ENCODE assay signal across 10 cellular contexts in the genomic region with DNA sequence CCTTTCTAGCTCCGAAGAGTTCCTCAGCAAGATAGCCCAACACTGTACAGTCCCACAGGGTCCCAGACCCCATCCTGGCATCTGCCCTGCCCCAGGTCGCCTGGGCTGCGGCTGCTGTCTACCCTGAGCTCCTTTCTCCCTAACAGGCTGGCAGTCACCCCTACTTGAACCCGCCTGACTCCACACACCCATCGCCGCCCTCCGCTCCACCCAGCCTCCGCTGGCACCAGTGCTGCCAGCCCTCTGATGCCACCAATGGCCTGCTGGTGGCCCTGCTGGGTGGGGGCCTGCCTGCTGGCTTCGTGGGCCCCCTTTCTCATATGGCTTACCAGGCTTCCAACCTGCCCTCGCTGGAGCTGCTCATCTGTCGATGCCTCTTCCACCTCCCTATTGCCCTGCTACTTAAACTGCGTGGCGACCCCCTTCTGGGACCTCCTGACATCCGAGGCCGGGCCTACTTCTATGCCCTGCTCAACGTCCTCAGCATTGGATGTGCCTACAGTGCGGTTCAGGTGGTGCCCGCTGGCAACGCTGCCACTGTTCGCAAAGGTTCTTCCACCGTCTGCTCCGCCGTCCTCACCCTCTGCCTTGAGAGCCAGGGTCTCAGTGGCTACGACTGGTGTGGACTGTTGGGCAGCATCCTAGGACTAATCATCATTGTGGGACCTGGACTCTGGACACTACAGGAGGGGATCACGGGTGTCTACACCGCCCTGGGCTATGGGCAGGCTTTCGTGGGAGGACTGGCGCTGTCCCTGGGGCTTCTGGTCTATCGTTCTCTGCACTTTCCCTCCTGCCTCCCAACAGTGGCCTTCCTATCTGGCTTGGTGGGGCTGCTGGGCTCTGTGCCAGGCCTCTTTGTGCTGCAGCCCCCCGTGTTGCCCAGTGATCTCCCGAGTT. TPM values are rescaled to one million over a fixed set of nuclear protein-coding genes. Genes with fewer than 3 reads are reported as not detected.
DNase-seq lines count a peak whose midpoint lies in the region; ATAC-seq, FAIRE-seq and TF ChIP-seq lines count a peak whose summit lies in the region.
"Not testable (repeated sequence)": the region's sequence is repeated elsewhere in the genome, so short reads cannot be mapped to it uniquely, and the experiment has no call there.
"Had no signal": no experiment of that assay in that cellular context is flagged by ENCODE, and none has a peak within 500 bp of the region (broad histone marks: within the 10 kb centered on the region; RNA-seq: fewer than 3 reads in every experiment).

No MANE protein-coding gene starts in this region.

- intact Hi-C loops in Panc1 (cut with micrococcal nuclease; ENCODE audit: unreplicated experiment), result not testable (repeated sequence)

- H3K4me3 ChIP-seq in A549; Panc1 (ENCODE audit: low read depth in 2 of 2, low read length in 2 of 2): not testable (repeated sequence)

- not testable (repeated sequence) for H3K9me3 ChIP-seq in A549; Panc1 (ENCODE audit: control insufficient read depth, insufficient read depth, low read depth, low read length)

- H3K27ac ChIP-seq in A549, result peak overlapping the region in 1 of 2 experiments; percentile 91; a peak in 4 of 6 replicates
- H3K27ac ChIP-seq in Panc1 (ENCODE audit: low read length), result peak overlapping the region; percentile 4; the same call in 1 of the 2 replicates

- not testable (repeated sequence) for ATAC-seq in A549; Panc1; naive B cell (ENCODE audit: low read depth in 2 of 2); stimulated activated memory B cell treated with anti-CD40 and anti-IgM and Interleukin-4, amounts not matched to agents 10 μg/mL and 1 μg/mL and 100 μg/mL, for 72 hours

- not testable (repeated sequence) for DNase-seq in A549 (ENCODE audit: low read depth in 1 of 2, low spot score in 1 of 2); Panc1 (ENCODE audit: low read depth, low spot score); activated naive CD4-positive, alpha-beta T cell treated with anti-CD3 and anti-CD28 coated beads, Interleukin-2, amount 10 ng/mL, durations not matched to agents 7 days and 5 days; endothelial cell (ENCODE audit: low spot score); naive B cell

- in situ Hi-C loops in Panc1 (cut with HindIII; ENCODE audit: low pct_unique_long_range_greater_than_20kb, low sequenced_read_pairs), result not testable (repeated sequence)

- not testable (repeated sequence) for H3K9me3 Mint-ChIP-seq in activated naive CD4-positive, alpha-beta T cell treated with anti-CD3 and anti-CD28 coated beads, Interleukin-2, amount 10 ng/mL, durations not matched to agents 7 days and 5 days; endothelial cell (ENCODE audit: unreplicated experiment); naive B cell; stimulated activated memory B cell treated with anti-CD40 and anti-IgM and Interleukin-4, amounts not matched to agents 10 μg/mL and 1 μg/mL and 100 μg/mL, for 72 hours

- H3K4me3 Mint-ChIP-seq in activated naive CD4-positive, alpha-beta T cell treated with anti-CD3 and anti-CD28 coated beads, Interleukin-2, amount 10 ng/mL, durations not matched to agents 7 days and 5 days, result peak overlapping the region; percentile 99
- H3K4me3 Mint-ChIP-seq in endothelial cell (ENCODE audit: unreplicated experiment) (peak overlapping the region; percentile 98), naive B cell (peak overlapping the region; percentile 85 to 100 (median 98))
- H3K4me3 Mint-ChIP-seq in stimulated activated memory B cell treated with anti-CD40 and anti-IgM and Interleukin-4, amounts not matched to agents 10 μg/mL and 1 μg/mL and 100 μg/mL, for 72 hours, result peak overlapping the region; percentile 99

- H3K4me1 Mint-ChIP-seq in activated naive CD4-positive, alpha-beta T cell treated with anti-CD3 and anti-CD28 coated beads, Interleukin-2, amount 10 ng/mL, durations not matched to agents 7 days and 5 days, result peaks cover 74% of the 10 kb centered on the region
- H3K4me1 Mint-ChIP-seq in endothelial cell (ENCODE audit: unreplicated experiment) (peaks cover 59% of the 10 kb centered on the region), naive B cell (peaks cover 66 to 80% (median 79%) of the 10 kb centered on the region in 3 donors)
- peaks cover 73% of the 10 kb centered on the region for H3K4me1 Mint-ChIP-seq in stimulated activated memory B cell treated with anti-CD40 and anti-IgM and Interleukin-4, amounts not matched to agents 10 μg/mL and 1 μg/mL and 100 μg/mL, for 72 hours

- 88% methylated on average over 31 of the region's 31 CpGs for WGBS in A549 (ENCODE audit: missing lambda C conversion rate)

- not testable (repeated sequence) for TF ChIP-seq CTCF in A549 (IDR thresholded peaks at IDR 0.05); Panc1 (IDR thresholded peaks at IDR 0.05); endothelial cell (IDR thresholded peaks at IDR 0.05; ENCODE audit: unreplicated experiment)

- TF ChIP-seq RAD21 in A549 (conservative IDR thresholded peaks at IDR 0.05 in 1 of 2, IDR thresholded peaks at IDR 0.05 in 1 of 2), result not testable (repeated sequence)

- not testable (repeated sequence) for TF ChIP-seq EP300 in A549 (IDR thresholded peaks at IDR 0.05)

- H3K4me2 ChIP-seq in A549, result peak overlapping the region; percentile 98; the same call in 1 of the 3 replicates

- not testable (repeated sequence) for TF ChIP-seq POLR2A in A549 (IDR thresholded peaks at IDR 0.05; ENCODE audit: low read length)

- CTCF ChIA-PET in A549 (lab: Yijun Ruan, JAX), result interaction anchor here (1.0 to 4.5 kb wide), 6 partner anchors 32 to 126 kb away, joined by 3 to 49 read pairs (median 4); partner anchors contain the start of genes SENP3 and TMEM102
- CTCF ChIA-PET in Panc1 (lab: Charles Lee), result not testable (repeated sequence)
- CTCF ChIA-PET in activated naive CD4-positive, alpha-beta T cell treated with anti-CD3 and anti-CD28 coated beads, Interleukin-2, amount 10 ng/mL, durations not matched to agents 7 days and 5 days (lab: Charles Lee), result interaction anchor here (3.9 kb wide), 1 partner anchor 46 kb away, joined by 19 read pairs; the partner anchor contains the start of gene TMEM102

- FAIRE-seq in A549 (lab: Jason Lieb, UNC), result not testable (repeated sequence)

- H3K27me3 Mint-ChIP-seq in activated naive CD4-positive, alpha-beta T cell treated with anti-CD3 and anti-CD28 coated beads, Interleukin-2, amount 10 ng/mL, durations not matched to agents 7 days and 5 days; naive B cell; stimulated activated memory B cell treated with anti-CD40 and anti-IgM and Interleukin-4, amounts not matched to agents 10 μg/mL and 1 μg/mL and 100 μg/mL, for 72 hours: not testable (repeated sequence)
- peaks cover 30% of the 10 kb centered on the region for H3K27me3 Mint-ChIP-seq in endothelial cell (ENCODE audit: unreplicated experiment)

- peaks cover 22% of the 10 kb centered on the region for H3K36me3 Mint-ChIP-seq in activated naive CD4-positive, alpha-beta T cell treated with anti-CD3 and anti-CD28 coated beads, Interleukin-2, amount 10 ng/mL, durations not matched to agents 7 days and 5 days
- not testable (repeated sequence) for H3K36me3 Mint-ChIP-seq in endothelial cell (ENCODE audit: low read depth, unreplicated experiment); naive B cell; stimulated activated memory B cell treated with anti-CD40 and anti-IgM and Interleukin-4, amounts not matched to agents 10 μg/mL and 1 μg/mL and 100 μg/mL, for 72 hours

- H3K27me3 ChIP-seq in Panc1 (ENCODE audit: control insufficient read depth, insufficient read depth, low read length), result not testable (repeated sequence)

- POLR2A ChIA-PET in A549 (lab: Yijun Ruan, JAX), result not testable (repeated sequence)
- POLR2A ChIA-PET in Panc1 (lab: Charles Lee), result interaction anchor here (0.6 kb wide), 1 partner anchor 37 kb away, joined by 3 read pairs; no protein-coding TSS in a partner anchor

- H3K27ac Mint-ChIP-seq in activated naive CD4-positive, alpha-beta T cell treated with anti-CD3 and anti-CD28 coated beads, Interleukin-2, amount 10 ng/mL, durations not matched to agents 7 days and 5 days, result peak overlapping the region; percentile 100
- H3K27ac Mint-ChIP-seq in endothelial cell (ENCODE audit: unreplicated experiment) (peak overlapping the region; percentile 99), naive B cell (peak overlapping the region; percentile 92 to 100 (median 100))
- peak overlapping the region; percentile 100 for H3K27ac Mint-ChIP-seq in stimulated activated memory B cell treated with anti-CD40 and anti-IgM and Interleukin-4, amounts not matched to agents 10 μg/mL and 1 μg/mL and 100 μg/mL, for 72 hours

- H3K4me1 ChIP-seq in A549, result peaks cover 45% of the 10 kb centered on the region
- peaks cover 32% of the 10 kb centered on the region for H3K4me1 ChIP-seq in Panc1 (ENCODE audit: control insufficient read depth, insufficient read depth, low read length)

- H3K36me3 ChIP-seq in Panc1 (ENCODE audit: control insufficient read depth, insufficient read depth, low read length), result not testable (repeated sequence)

- BruUV-seq in Panc1 (replicated peaks; lab: Mats Ljungman, UMichigan), result not testable (repeated sequence)

RNA-seq across cellular contexts. Expression of gene SLC35G6, which starts 0.8 kb away (rescaled TPM):
- polyA plus RNA-seq in A549 (2011; rRNA removed) (not detected in 2 replicates), A549 (2017; fragmentation: RNase III; extraction: RNeasy Plus Mini Kit Qiagen cat#74134 plus additional on column Dnase treatment) (not detected in 3 replicates), naive B cell (ENCODE audit: low read depth in 6 of 6) (under 1 TPM in 2 of 6 donors, not detected in 4; 0.14 to 0.39 TPM)
- polyA plus RNA-seq in A549 (2012; cell fraction: cytosol; rRNA removed), result not detected in 2 replicates
- not detected in 2 replicates for polyA plus RNA-seq in A549 (2012; cell fraction: nucleus; rRNA removed)
- not detected in 2 replicates for polyA minus RNA-seq in A549 (2011; rRNA and poly(A)+ RNA removed)
- total RNA-seq in Panc1 (2021; ENCODE audit: unreplicated experiment) (not detected), endothelial cell (ENCODE audit: unreplicated experiment) (not detected)
- polyA plus RNA-seq in Panc1 (2012; ENCODE audit: insufficient read length), result 0.27 TPM
- total RNA-seq: A172, H7, mammary epithelial cell, NCI-H460 had no signal
- polyA plus RNA-seq: mammary epithelial cell had no signal

RNA-seq across cellular contexts. Expression of gene POLR2A, which starts 2.1 kb away (rescaled TPM):
- polyA plus RNA-seq in A549 (2011; rRNA removed), result 22.8 and 57.1 TPM in 2 replicates
- 22.4 and 28.7 TPM in 2 replicates for polyA plus RNA-seq in A549 (2012; cell fraction: cytosol; rRNA removed)
- polyA plus RNA-seq in A549 (2012; cell fraction: nucleus; rRNA removed), result 127 and 206 TPM in 2 replicates
- polyA plus RNA-seq in A549 (2017; fragmentation: RNase III; extraction: RNeasy Plus Mini Kit Qiagen cat#74134 plus additional on column Dnase treatment), result 65.6 to 69.6 TPM (median 67.4 TPM) in 3 replicates
- polyA minus RNA-seq in A549 (2011; rRNA and poly(A)+ RNA removed), result 359 and 408 TPM in 2 replicates
- total RNA-seq in Panc1 (2021; ENCODE audit: unreplicated experiment), result 181 TPM
- polyA plus RNA-seq in Panc1 (2012; ENCODE audit: insufficient read length), result 184 TPM
- 198 TPM for total RNA-seq in endothelial cell (ENCODE audit: unreplicated experiment)
- 10 to 100 TPM; 13.6 to 88.9 (median 47.1) TPM for polyA plus RNA-seq in naive B cell (ENCODE audit: low read depth in 6 of 6)

RNA-seq across cellular contexts. Expression of gene ZBTB4, which starts 2.7 kb away (rescaled TPM):
- polyA plus RNA-seq in A549 (2011; rRNA removed) (14.4 and 18.2 TPM in 2 replicates), A549 (2017; fragmentation: RNase III; extraction: RNeasy Plus Mini Kit Qiagen cat#74134 plus additional on column Dnase treatment) (24.4 to 29.5 TPM (median 28.2 TPM) in 3 replicates), naive B cell (ENCODE audit: low read depth in 6 of 6) (10 to 100 TPM in 4 of 6 donors, 1 to 10 TPM in 2; 5.3 to 19.2 (median 10.5) TPM)
- 7.5 and 11.2 TPM in 2 replicates for polyA plus RNA-seq in A549 (2012; cell fraction: cytosol; rRNA removed)
- 19.5 and 19.9 TPM in 2 replicates for polyA plus RNA-seq in A549 (2012; cell fraction: nucleus; rRNA removed)
- polyA minus RNA-seq in A549 (2011; rRNA and poly(A)+ RNA removed), result 25.1 and 25.6 TPM in 2 replicates
- total RNA-seq in Panc1 (2021; ENCODE audit: unreplicated experiment) (24.9 TPM), endothelial cell (ENCODE audit: unreplicated experiment) (21.5 TPM)
- 21.5 TPM for polyA plus RNA-seq in Panc1 (2012; ENCODE audit: insufficient read length)

RNA-seq across cellular contexts. Expression of gene CHRNB1, which starts 37.2 kb away (rescaled TPM):
- polyA plus RNA-seq in A549 (2011; rRNA removed) (6.5 and 6.9 TPM in 2 replicates), A549 (2017; fragmentation: RNase III; extraction: RNeasy Plus Mini Kit Qiagen cat#74134 plus additional on column Dnase treatment) (6.2 to 8.4 TPM (median 8.0 TPM) in 3 replicates), naive B cell (ENCODE audit: low read depth in 6 of 6) (10 to 100 TPM; 12.6 to 21.6 (median 15.6) TPM)
- 10.5 and 10.6 TPM in 2 replicates for polyA plus RNA-seq in A549 (2012; cell fraction: cytosol; rRNA removed)
- 3.0 and 4.2 TPM in 2 replicates for polyA plus RNA-seq in A549 (2012; cell fraction: nucleus; rRNA removed)
- polyA minus RNA-seq in A549 (2011; rRNA and poly(A)+ RNA removed), result 4.1 and 5.9 TPM in 2 replicates
- total RNA-seq in Panc1 (2021; ENCODE audit: unreplicated experiment) (14.3 TPM), endothelial cell (ENCODE audit: unreplicated experiment) (11.8 TPM)
- polyA plus RNA-seq in Panc1 (2012; ENCODE audit: insufficient read length), result 21.4 TPM

RNA-seq across cellular contexts. Expression of gene FGF11, which starts 42.8 kb away (rescaled TPM):
- 1.4 and 1.9 TPM in 2 replicates for polyA plus RNA-seq in A549 (2011; rRNA removed)
- polyA plus RNA-seq in A549 (2012; cell fraction: cytosol; rRNA removed), result 0.71 and 0.74 TPM in 2 replicates
- polyA plus RNA-seq in A549 (2012; cell fraction: nucleus; rRNA removed), result 3.3 and 4.8 TPM in 2 replicates
- polyA plus RNA-seq in A549 (2017; fragmentation: RNase III; extraction: RNeasy Plus Mini Kit Qiagen cat#74134 plus additional on column Dnase treatment), result 1.1 to 1.8 TPM (median 1.5 TPM) in 3 replicates
- polyA minus RNA-seq in A549 (2011; rRNA and poly(A)+ RNA removed), result 1.0 and 1.3 TPM in 2 replicates
- total RNA-seq in Panc1 (2021; ENCODE audit: unreplicated experiment), result 4.4 TPM
- polyA plus RNA-seq in Panc1 (2012; ENCODE audit: insufficient read length), result 11.0 TPM
- total RNA-seq in endothelial cell (ENCODE audit: unreplicated experiment), result 19.7 TPM
- under 1 TPM in 1 of 6 donors, not detected in 5; 0.16 TPM for polyA plus RNA-seq in naive B cell (ENCODE audit: low read depth in 6 of 6)
- total RNA-seq: A172 had no signal
